8 cellular contexts compared by ENCODE assay signal in genomic region chr7:118183254-118183585, GRCh38. TPM values are rescaled to one million over a fixed set of nuclear protein-coding genes. Genes with fewer than 3 reads are reported as not detected.
DNase-seq lines count a peak whose midpoint lies in the region; ATAC-seq and TF ChIP-seq lines count a peak whose summit lies in the region.

No MANE protein-coding gene starts in this region.

- DNase-seq in AG10803 (ENCODE audit: low read depth), result no peak
- no peak for DNase-seq in WERI-Rb-1
- no peak for DNase-seq in skeletal muscle cell (ENCODE audit: low read depth)
- DNase-seq in islet precursor cell, result no peak

- peak overlapping the region; percentile 98 for H3K27ac ChIP-seq in WERI-Rb-1
- H3K27ac ChIP-seq in gastroesophageal sphincter, result peak overlapping the region; percentile 83 to 94 (median 93)

- H3K36me3 ChIP-seq in WERI-Rb-1, result peaks cover 27% of the 10 kb centered on the region
- H3K36me3 ChIP-seq in gastroesophageal sphincter, result peaks cover 0 to 7% of the 10 kb centered on the region in 2 donors

- peak; percentile 0 for ATAC-seq in GM21515 (IDR thresholded peaks at IDR 0.05; ENCODE audit: unreplicated experiment)
- ATAC-seq in gastroesophageal sphincter, result no peak
- ATAC-seq in GM19463 (IDR thresholded peaks at IDR 0.05; ENCODE audit: unreplicated experiment), result no peak
- no peak for ATAC-seq in GM18861 (IDR thresholded peaks at IDR 0.05; ENCODE audit: unreplicated experiment)

- TF ChIP-seq CTCF in AG10803 (conservative IDR thresholded peaks at IDR 0.05; ENCODE audit: low read length), result no peak
- no peak for TF ChIP-seq CTCF in WERI-Rb-1 (IDR thresholded peaks at IDR 0.05; ENCODE audit: low read depth, low read length)
- TF ChIP-seq CTCF in gastroesophageal sphincter (IDR thresholded peaks at IDR 0.05), result no peak

- TF ChIP-seq POLR2A in gastroesophageal sphincter (IDR thresholded peaks at IDR 0.05), result no peak

- H3K4me1 ChIP-seq in gastroesophageal sphincter, result peaks cover 10 to 36% (median 14%) of the 10 kb centered on the region in 3 donors

- H3K9me3 ChIP-seq in WERI-Rb-1 (ENCODE audit: severe bottlenecking) (peaks cover 2% of the 10 kb centered on the region), gastroesophageal sphincter (no peaks in the 10 kb centered on the region)

- WGBS in gastroesophageal sphincter (ENCODE audit: low coverage in 1 of 2), 2 donors, result 0 to 5% methylated on average over 5 to 7 of the region's 7 CpGs

- no peaks in the 10 kb centered on the region for H3K27me3 ChIP-seq in WERI-Rb-1 (ENCODE audit: insufficient read depth, low read depth, severe bottlenecking)
- H3K27me3 ChIP-seq in gastroesophageal sphincter, result no peaks in the 10 kb centered on the region

- no peak for TF ChIP-seq EP300 in gastroesophageal sphincter (IDR thresholded peaks at IDR 0.05)

- H3K4me3 ChIP-seq in AG10803 (ENCODE audit: low read length) (peak overlapping the region; percentile 77), WERI-Rb-1 (ENCODE audit: low read depth, low read length) (peak overlapping the region; percentile 87), gastroesophageal sphincter (peak overlapping the region; percentile 72 to 79), skeletal muscle cell (ENCODE audit: low read depth, low read length) (peak overlapping the region; percentile 73)

RNA-seq across cellular contexts. Expression of gene LSM8, which starts 0.7 kb away (rescaled TPM):
- 10 to 100 TPM; 18.6 to 38.6 (median 28.9) TPM for total RNA-seq in gastroesophageal sphincter

RNA-seq across cellular contexts. Expression of gene ANKRD7, which starts 41.3 kb away (rescaled TPM):
- total RNA-seq in gastroesophageal sphincter, result 1 to 10 TPM in 3 of 4 donors, not detected in 1; 1.5 to 3.0 (median 2.9) TPM
